In the genomic region with DNA sequence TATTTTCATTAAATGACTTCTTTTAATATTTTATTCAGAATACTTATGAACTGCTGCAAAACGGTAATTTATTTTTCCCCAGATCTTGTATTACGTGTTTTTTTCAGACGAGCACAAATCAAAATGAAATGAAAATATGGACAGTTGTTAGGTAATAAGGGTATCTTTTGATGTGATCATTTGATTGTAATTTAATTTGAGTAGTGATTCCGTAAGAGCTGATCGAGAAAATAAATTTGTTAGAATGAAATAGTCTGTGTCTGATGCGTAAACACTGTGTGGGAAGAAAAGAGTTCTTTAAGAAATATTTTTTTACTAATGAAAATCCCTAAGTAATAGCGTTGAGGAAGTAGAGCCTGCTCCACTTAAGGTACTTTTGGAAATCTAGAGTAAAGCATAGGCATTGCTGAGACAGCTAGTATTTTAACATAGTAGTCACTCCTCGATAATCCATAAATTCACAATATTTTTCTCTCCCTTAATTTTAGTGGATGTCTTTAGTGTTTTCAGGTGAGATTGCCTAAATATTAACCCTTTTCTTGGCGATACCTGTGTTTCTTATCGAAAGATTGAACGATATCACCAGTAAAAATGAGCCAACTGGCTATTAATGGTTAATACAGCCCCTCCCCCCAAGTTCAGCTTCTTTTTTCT, we compare ENCODE assay signal across 1 cellular context.
TF ChIP-seq lines count a peak whose summit lies in the region.

No MANE protein-coding gene starts in this region.

TF ChIP-seq in GM12878, 131 proteins besides CTCF, POLR2A, EP300 and RAD21 (continued from another document):
- TF ChIP-seq, protein P1, sequence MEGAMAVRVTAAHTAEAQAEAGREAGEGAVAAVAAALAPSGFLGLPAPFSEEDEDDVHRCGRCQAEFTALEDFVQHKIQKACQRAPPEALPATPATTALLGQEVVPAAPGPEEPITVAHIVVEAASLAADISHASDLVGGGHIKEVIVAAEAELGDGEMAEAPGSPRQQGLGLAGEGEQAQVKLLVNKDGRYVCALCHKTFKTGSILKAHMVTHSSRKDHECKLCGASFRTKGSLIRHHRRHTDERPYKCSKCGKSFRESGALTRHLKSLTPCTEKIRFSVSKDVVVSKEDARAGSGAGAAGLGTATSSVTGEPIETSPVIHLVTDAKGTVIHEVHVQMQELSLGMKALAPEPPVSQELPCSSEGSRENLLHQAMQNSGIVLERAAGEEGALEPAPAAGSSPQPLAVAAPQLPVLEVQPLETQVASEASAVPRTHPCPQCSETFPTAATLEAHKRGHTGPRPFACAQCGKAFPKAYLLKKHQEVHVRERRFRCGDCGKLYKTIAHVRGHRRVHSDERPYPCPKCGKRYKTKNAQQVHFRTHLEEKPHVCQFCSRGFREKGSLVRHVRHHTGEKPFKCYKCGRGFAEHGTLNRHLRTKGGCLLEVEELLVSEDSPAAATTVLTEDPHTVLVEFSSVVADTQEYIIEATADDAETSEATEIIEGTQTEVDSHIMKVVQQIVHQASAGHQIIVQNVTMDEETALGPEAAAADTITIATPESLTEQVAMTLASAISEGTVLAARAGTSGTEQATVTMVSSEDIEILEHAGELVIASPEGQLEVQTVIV (IDR thresholded peaks at IDR 0.05; ENCODE audit: borderline replicate concordance, partially characterized antibody), result no peak
- TF ChIP-seq, protein P2, sequence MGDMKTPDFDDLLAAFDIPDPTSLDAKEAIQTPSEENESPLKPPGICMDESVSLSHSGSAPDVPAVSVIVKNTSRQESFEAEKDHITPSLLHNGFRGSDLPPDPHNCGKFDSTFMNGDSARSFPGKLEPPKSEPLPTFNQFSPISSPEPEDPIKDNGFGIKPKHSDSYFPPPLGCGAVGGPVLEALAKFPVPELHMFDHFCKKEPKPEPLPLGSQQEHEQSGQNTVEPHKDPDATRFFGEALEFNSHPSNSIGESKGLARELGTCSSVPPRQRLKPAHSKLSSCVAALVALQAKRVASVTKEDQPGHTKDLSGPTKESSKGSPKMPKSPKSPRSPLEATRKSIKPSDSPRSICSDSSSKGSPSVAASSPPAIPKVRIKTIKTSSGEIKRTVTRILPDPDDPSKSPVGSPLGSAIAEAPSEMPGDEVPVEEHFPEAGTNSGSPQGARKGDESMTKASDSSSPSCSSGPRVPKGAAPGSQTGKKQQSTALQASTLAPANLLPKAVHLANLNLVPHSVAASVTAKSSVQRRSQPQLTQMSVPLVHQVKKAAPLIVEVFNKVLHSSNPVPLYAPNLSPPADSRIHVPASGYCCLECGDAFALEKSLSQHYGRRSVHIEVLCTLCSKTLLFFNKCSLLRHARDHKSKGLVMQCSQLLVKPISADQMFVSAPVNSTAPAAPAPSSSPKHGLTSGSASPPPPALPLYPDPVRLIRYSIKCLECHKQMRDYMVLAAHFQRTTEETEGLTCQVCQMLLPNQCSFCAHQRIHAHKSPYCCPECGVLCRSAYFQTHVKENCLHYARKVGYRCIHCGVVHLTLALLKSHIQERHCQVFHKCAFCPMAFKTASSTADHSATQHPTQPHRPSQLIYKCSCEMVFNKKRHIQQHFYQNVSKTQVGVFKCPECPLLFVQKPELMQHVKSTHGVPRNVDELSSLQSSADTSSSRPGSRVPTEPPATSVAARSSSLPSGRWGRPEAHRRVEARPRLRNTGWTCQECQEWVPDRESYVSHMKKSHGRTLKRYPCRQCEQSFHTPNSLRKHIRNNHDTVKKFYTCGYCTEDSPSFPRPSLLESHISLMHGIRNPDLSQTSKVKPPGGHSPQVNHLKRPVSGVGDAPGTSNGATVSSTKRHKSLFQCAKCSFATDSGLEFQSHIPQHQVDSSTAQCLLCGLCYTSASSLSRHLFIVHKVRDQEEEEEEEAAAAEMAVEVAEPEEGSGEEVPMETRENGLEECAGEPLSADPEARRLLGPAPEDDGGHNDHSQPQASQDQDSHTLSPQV (IDR thresholded peaks at IDR 0.05), result no peak
- TF ChIP-seq ZSCAN29 (IDR thresholded peaks at IDR 0.05), result no peak
- TF ChIP-seq, protein P3, sequence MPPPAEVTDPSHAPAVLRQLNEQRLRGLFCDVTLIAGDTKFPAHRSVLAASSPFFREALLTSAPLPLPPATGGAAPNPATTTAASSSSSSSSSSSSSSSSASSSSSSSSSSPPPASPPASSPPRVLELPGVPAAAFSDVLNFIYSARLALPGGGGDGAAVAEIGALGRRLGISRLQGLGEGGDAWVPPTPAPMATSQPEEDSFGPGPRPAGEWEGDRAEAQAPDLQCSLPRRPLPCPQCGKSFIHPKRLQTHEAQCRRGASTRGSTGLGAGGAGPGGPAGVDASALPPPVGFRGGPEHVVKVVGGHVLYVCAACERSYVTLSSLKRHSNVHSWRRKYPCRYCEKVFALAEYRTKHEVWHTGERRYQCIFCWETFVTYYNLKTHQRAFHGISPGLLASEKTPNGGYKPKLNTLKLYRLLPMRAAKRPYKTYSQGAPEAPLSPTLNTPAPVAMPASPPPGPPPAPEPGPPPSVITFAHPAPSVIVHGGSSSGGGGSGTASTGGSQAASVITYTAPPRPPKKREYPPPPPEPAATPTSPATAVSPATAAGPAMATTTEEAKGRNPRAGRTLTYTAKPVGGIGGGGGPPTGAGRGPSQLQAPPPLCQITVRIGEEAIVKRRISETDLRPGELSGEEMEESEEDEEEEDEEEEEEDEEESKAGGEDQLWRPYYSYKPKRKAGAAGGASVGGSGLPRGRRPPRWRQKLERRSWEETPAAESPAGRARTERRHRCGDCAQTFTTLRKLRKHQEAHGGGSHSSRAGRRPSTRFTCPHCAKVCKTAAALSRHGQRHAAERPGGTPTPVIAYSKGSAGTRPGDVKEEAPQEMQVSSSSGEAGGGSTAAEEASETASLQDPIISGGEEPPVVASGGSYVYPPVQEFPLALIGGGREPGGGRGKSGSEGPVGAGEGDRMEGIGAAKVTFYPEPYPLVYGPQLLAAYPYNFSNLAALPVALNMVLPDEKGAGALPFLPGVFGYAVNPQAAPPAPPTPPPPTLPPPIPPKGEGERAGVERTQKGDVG (CRISPR knock-in tag; IDR thresholded peaks at IDR 0.05), result no peak
